ENCODE assay signal across 1 cellular context in genomic region chr6:141463237-141463977, GRCh38.
TF ChIP-seq lines count a peak whose summit lies in the region.

No MANE protein-coding gene starts in this region.

TF ChIP-seq in H1, 55 proteins besides CTCF, POLR2A, EP300 and RAD21:
- TF ChIP-seq GTF2F1 (IDR thresholded peaks at IDR 0.05; ENCODE audit: borderline replicate concordance, low read depth, low read length): no peak
- no peak for TF ChIP-seq ASH2L (IDR thresholded peaks at IDR 0.05; ENCODE audit: low read length)
- TF ChIP-seq, protein P1, sequence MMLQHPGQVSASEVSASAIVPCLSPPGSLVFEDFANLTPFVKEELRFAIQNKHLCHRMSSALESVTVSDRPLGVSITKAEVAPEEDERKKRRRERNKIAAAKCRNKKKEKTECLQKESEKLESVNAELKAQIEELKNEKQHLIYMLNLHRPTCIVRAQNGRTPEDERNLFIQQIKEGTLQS (IDR thresholded peaks at IDR 0.05; ENCODE audit: insufficient read depth, low read depth, low read length): no peak
- no peak for TF ChIP-seq EGR1 (IDR thresholded peaks at IDR 0.05; ENCODE audit: borderline replicate concordance, low read depth, low read length)
- TF ChIP-seq ATF2 (IDR thresholded peaks at IDR 0.05; ENCODE audit: low read length): no peak
- no peak for TF ChIP-seq POLR2AphosphoS5 (IDR thresholded peaks at IDR 0.05; ENCODE audit: low read depth, low read length)
- no peak for TF ChIP-seq SRF (IDR thresholded peaks at IDR 0.05; ENCODE audit: low read depth, low read length)
- TF ChIP-seq MAFK (IDR thresholded peaks at IDR 0.05; ENCODE audit: low read depth, low read length): no peak
- TF ChIP-seq, protein P2, sequence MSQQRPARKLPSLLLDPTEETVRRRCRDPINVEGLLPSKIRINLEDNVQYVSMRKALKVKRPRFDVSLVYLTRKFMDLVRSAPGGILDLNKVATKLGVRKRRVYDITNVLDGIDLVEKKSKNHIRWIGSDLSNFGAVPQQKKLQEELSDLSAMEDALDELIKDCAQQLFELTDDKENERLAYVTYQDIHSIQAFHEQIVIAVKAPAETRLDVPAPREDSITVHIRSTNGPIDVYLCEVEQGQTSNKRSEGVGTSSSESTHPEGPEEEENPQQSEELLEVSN (IDR thresholded peaks at IDR 0.05): no peak
- no peak for TF ChIP-seq GABPA (IDR thresholded peaks at IDR 0.05; ENCODE audit: borderline replicate concordance, insufficient read depth, low read length)
